ENCODE assay signal across 18 cellular contexts in genomic region chr7:91630581-91631370, GRCh38.
DNase-seq lines count a peak whose midpoint lies in the region; ATAC-seq and TF ChIP-seq lines count a peak whose summit lies in the region.
"Had no signal": no experiment of that assay in that cellular context is flagged by ENCODE, and none has a peak within 500 bp of the region (broad histone marks: within the 10 kb centered on the region; RNA-seq: fewer than 3 reads in every experiment).

No MANE protein-coding gene starts in this region.

- TF ChIP-seq CTCF in RWPE2 (IDR thresholded peaks at IDR 0.05; ENCODE audit: poor library complexity, severe bottlenecking) = no peak
- no peak for TF ChIP-seq CTCF in kidney epithelial cell (IDR thresholded peaks at IDR 0.05; ENCODE audit: insufficient read depth, low read length, poor library complexity, severe bottlenecking)
- TF ChIP-seq CTCF in type B pancreatic cell (conservative IDR thresholded peaks at IDR 0.05) = no peak

- H3K4me3 ChIP-seq in RWPE2 (ENCODE audit: severe bottlenecking) = no peak overlapping the region
- H3K4me3 ChIP-seq in kidney epithelial cell (ENCODE audit: low read depth, low read length) = no peak overlapping the region
- H3K4me3 ChIP-seq: A549, BLaER1, GM23338, Peyer's patch, SJCRH30 had no signal

- H3K4me1 ChIP-seq in RWPE2 (ENCODE audit: insufficient read depth, poor library complexity, severe bottlenecking) = peaks cover 26% of the 10 kb centered on the region
- H3K4me1 ChIP-seq: BLaER1, Peyer's patch had no signal

- peak; percentile 37; the same call in 1 of the 3 replicates for ATAC-seq in RWPE2 (ENCODE audit: low read depth)
- ATAC-seq in GM19467 (IDR thresholded peaks at IDR 0.05; ENCODE audit: unreplicated experiment) = no peak
- ATAC-seq: A549, GM23338, HCT116 had no signal

- H3K36me3 ChIP-seq in RWPE2 (ENCODE audit: low read depth) = no peaks in the 10 kb centered on the region
- H3K36me3 ChIP-seq in kidney epithelial cell (ENCODE audit: control insufficient read depth, insufficient read depth, low read length) = no peaks in the 10 kb centered on the region
- H3K36me3 ChIP-seq: BLaER1, Peyer's patch, SJCRH30 had no signal

- H3K9me3 ChIP-seq in RWPE2 (ENCODE audit: severe bottlenecking) = no peaks in the 10 kb centered on the region
- H3K9me3 ChIP-seq: A549, BLaER1, Peyer's patch, SJCRH30 had no signal

- DNase-seq in GM03348 (ENCODE audit: low spot score) (peak; percentile 7), RWPE2 (ENCODE audit: low spot score) (no peak), kidney epithelial cell (ENCODE audit: low read depth) (peak; percentile 4), type B pancreatic cell (ENCODE audit: extremely low spot score, unreplicated experiment) (no peak), AG08395 (ENCODE audit: low spot score) (no peak)
- no peak for DNase-seq in activated naive CD4-positive, alpha-beta T cell treated with anti-CD3 and anti-CD28 coated beads, Interleukin-2, amount 50 U/mL, for 16 hours
- DNase-seq: CD4-positive, alpha-beta T cell; KG1; NCI-H1105; NCI-H2029 treated with DMSO at 0.1 percent for 48 hours; NCI-H524 treated with DMSO at 0.1 percent for 48 hours; Peyer's patch; SJCRH30 had no signal

- H3K27ac Mint-ChIP-seq in type B pancreatic cell = no peak overlapping the region
- H3K27ac Mint-ChIP-seq: CD4-positive, alpha-beta T cell; GM23338 had no signal

- H3K27me3 ChIP-seq in RWPE2 (ENCODE audit: insufficient read depth, poor library complexity, severe bottlenecking) = no peaks in the 10 kb centered on the region
- H3K27me3 ChIP-seq in kidney epithelial cell (ENCODE audit: control insufficient read depth, insufficient read depth, low read length) = no peaks in the 10 kb centered on the region
- H3K27me3 ChIP-seq: BLaER1, Peyer's patch, SJCRH30 had no signal

- H3K27ac ChIP-seq in RWPE2 (ENCODE audit: poor library complexity, severe bottlenecking) = peak overlapping the region; percentile 76
- H3K27ac ChIP-seq: A549, BLaER1, Peyer's patch, SJCRH30 had no signal

- H3K27me3 Mint-ChIP-seq in type B pancreatic cell = no peaks in the 10 kb centered on the region
- H3K27me3 Mint-ChIP-seq: CD4-positive, alpha-beta T cell had no signal

- peaks cover 49% of the 10 kb centered on the region for H3K4me1 Mint-ChIP-seq in type B pancreatic cell (ENCODE audit: unreplicated experiment)
- H3K4me1 Mint-ChIP-seq: GM23338 had no signal

- H3K4me3 Mint-ChIP-seq in type B pancreatic cell = peak overlapping the region; percentile 1
- H3K4me3 Mint-ChIP-seq: CD4-positive, alpha-beta T cell; GM23338 had no signal

- no peaks in the 10 kb centered on the region for H3K36me3 Mint-ChIP-seq in type B pancreatic cell

- peaks cover 5% of the 10 kb centered on the region for H3K9me3 Mint-ChIP-seq in type B pancreatic cell
- H3K9me3 Mint-ChIP-seq: CD4-positive, alpha-beta T cell had no signal

Comparison
In these comparisons a context has a peak if more than half of its experiments do, and no peak if none do; other contexts are left out.
1. DNase-seq: peak in GM03348 (single experiment) and kidney epithelial cell (single experiment); none in RWPE2 (single experiment), type B pancreatic cell (single experiment), AG08395 (single experiment) and activated naive CD4-positive, alpha-beta T cell treated with anti-CD3 and anti-CD28 coated beads, Interleukin-2, amount 50 U/mL, for 16 hours (single experiment).